In genomic region chr9:37618817-37619216, GRCh38 we compare ENCODE assay signal across 17 cellular contexts. TPM values are rescaled to one million over a fixed set of nuclear protein-coding genes. Genes with fewer than 3 reads are reported as not detected.
DNase-seq lines count a peak whose midpoint lies in the region; ATAC-seq and TF ChIP-seq lines count a peak whose summit lies in the region.
"Had no signal": no experiment of that assay in that cellular context is flagged by ENCODE, and none has a peak within 500 bp of the region (broad histone marks: within the 10 kb centered on the region; RNA-seq: fewer than 3 reads in every experiment).

No MANE protein-coding gene starts in this region.

- H3K4me1 ChIP-seq in adipocyte (ENCODE audit: control insufficient read depth, insufficient read depth, low read length) (peaks cover 47% of the 10 kb centered on the region), mucosa of descending colon (ENCODE audit: low read depth) (no peaks in the 10 kb centered on the region)

- TF ChIP-seq CTCF in HFFc6 (IDR thresholded peaks at IDR 0.05) = no peak
- no peak for TF ChIP-seq CTCF in glutamatergic neuron (IDR thresholded peaks at IDR 0.05; ENCODE audit: partially characterized antibody, unreplicated experiment)
- no peak for TF ChIP-seq CTCF in mucosa of descending colon (IDR thresholded peaks at IDR 0.05)

- H3K27me3 ChIP-seq in adipocyte (replicated peaks; ENCODE audit: control insufficient read depth, insufficient read depth, low read length) = no peaks in the 10 kb centered on the region

- intact Hi-C loops in mucosa of descending colon (cut with DNase I, micrococcal nuclease) = no loop called here

- no peak for ATAC-seq in mucosa of descending colon
- ATAC-seq: stimulated activated naive CD8-positive, alpha-beta T cell treated with anti-CD3 and anti-CD28 coated beads, Interleukin-15, amount 100 ng/mL, for 72 hours had no signal

- H3K4me1 Mint-ChIP-seq in HFFc6 (ENCODE audit: low read depth) = peaks cover 69% of the 10 kb centered on the region
- peaks cover 27% of the 10 kb centered on the region for H3K4me1 Mint-ChIP-seq in glutamatergic neuron (ENCODE audit: low read depth, unreplicated experiment)
- H3K4me1 Mint-ChIP-seq: activated naive CD4-positive, alpha-beta T cell treated with anti-CD3 and anti-CD28 coated beads, Interleukin-2, amount 50 U/mL, for 24 hours; stimulated activated naive CD8-positive, alpha-beta T cell treated with anti-CD3 and anti-CD28 coated beads, Interleukin-15, amount 100 ng/mL, for 72 hours had no signal

- DNase-seq in A172 (ENCODE audit: low spot score) (peak; percentile 85), HFFc6 (peak; percentile 90), adipocyte (ENCODE audit: low read depth) (peak; percentile 29), glutamatergic neuron (no peak), pons (ENCODE audit: low spot score) (no peak), activated gamma-delta T cell (lab: John Stamatoyannopoulos, UW) (no peak), mucosa of descending colon (no peak), SIG-M5 (lab: John Stamatoyannopoulos, UW) (no peak)
- DNase-seq: activated CD4-positive, alpha-beta T cell treated with anti-CD3 and anti-CD28 coated beads for 4 hours; caudate nucleus; NCI-H2107; NCI-H774; posterior cingulate gyrus; stimulated activated naive CD8-positive, alpha-beta T cell treated with anti-CD3 and anti-CD28 coated beads, Interleukin-15, amount 100 ng/mL, for 72 hours had no signal

- H3K9me3 Mint-ChIP-seq in HFFc6 (no peaks in the 10 kb centered on the region), glutamatergic neuron (ENCODE audit: unreplicated experiment) (peaks cover 4% of the 10 kb centered on the region)
- H3K9me3 Mint-ChIP-seq: activated naive CD4-positive, alpha-beta T cell treated with anti-CD3 and anti-CD28 coated beads, Interleukin-2, amount 50 U/mL, for 24 hours; stimulated activated naive CD8-positive, alpha-beta T cell treated with anti-CD3 and anti-CD28 coated beads, Interleukin-15, amount 100 ng/mL, for 72 hours had no signal

- H3K9me3 ChIP-seq in adipocyte (ENCODE audit: control insufficient read depth, low read length) = no peaks in the 10 kb centered on the region
- no peaks in the 10 kb centered on the region for H3K9me3 ChIP-seq in mucosa of descending colon

- H3K27me3 Mint-ChIP-seq in HFFc6 (ENCODE audit: insufficient read depth) = peaks cover 3% of the 10 kb centered on the region; the same call in 1 of the 2 replicates
- peaks cover 6% of the 10 kb centered on the region for H3K27me3 Mint-ChIP-seq in glutamatergic neuron (ENCODE audit: unreplicated experiment)
- H3K27me3 Mint-ChIP-seq: activated naive CD4-positive, alpha-beta T cell treated with anti-CD3 and anti-CD28 coated beads, Interleukin-2, amount 50 U/mL, for 24 hours had no signal

- H3K4me3 ChIP-seq in adipocyte (ENCODE audit: low read length) (no peak overlapping the region), mucosa of descending colon (no peak overlapping the region)

- H3K4me3 Mint-ChIP-seq in HFFc6 (peak overlapping the region; percentile 85), glutamatergic neuron (ENCODE audit: unreplicated experiment) (no peak overlapping the region)
- H3K4me3 Mint-ChIP-seq: activated naive CD4-positive, alpha-beta T cell treated with anti-CD3 and anti-CD28 coated beads, Interleukin-2, amount 50 U/mL, for 24 hours; stimulated activated naive CD8-positive, alpha-beta T cell treated with anti-CD3 and anti-CD28 coated beads, Interleukin-15, amount 100 ng/mL, for 72 hours had no signal

- H3K27ac Mint-ChIP-seq in HFFc6 (peak overlapping the region; percentile 96), glutamatergic neuron (ENCODE audit: unreplicated experiment) (peak overlapping the region; percentile 5)
- H3K27ac Mint-ChIP-seq: activated naive CD4-positive, alpha-beta T cell treated with anti-CD3 and anti-CD28 coated beads, Interleukin-2, amount 50 U/mL, for 24 hours; stimulated activated naive CD8-positive, alpha-beta T cell treated with anti-CD3 and anti-CD28 coated beads, Interleukin-15, amount 100 ng/mL, for 72 hours had no signal

- no peak overlapping the region for H3K9ac ChIP-seq in adipocyte (ENCODE audit: low read length)

- H3K36me3 Mint-ChIP-seq in HFFc6 (ENCODE audit: low read depth) (no peaks in the 10 kb centered on the region), glutamatergic neuron (ENCODE audit: unreplicated experiment) (no peaks in the 10 kb centered on the region)
- H3K36me3 Mint-ChIP-seq: activated naive CD4-positive, alpha-beta T cell treated with anti-CD3 and anti-CD28 coated beads, Interleukin-2, amount 50 U/mL, for 24 hours had no signal

- H3K36me3 ChIP-seq in adipocyte (ENCODE audit: control insufficient read depth, insufficient read depth, low read length, severe bottlenecking) (no peaks in the 10 kb centered on the region), mucosa of descending colon (ENCODE audit: low read depth) (no peaks in the 10 kb centered on the region)

RNA-seq across cellular contexts. Expression of gene TOMM5, which starts 26.4 kb away (rescaled TPM):
- 255 and 361 TPM in 2 replicates for total RNA-seq in A172 (2014; rRNA removed; shearing (Covaris generic))
- 100 to 1,000 TPM; 140 to 166 (median 148) TPM for total RNA-seq in HFFc6 (2021; fragmentation: NEBNext Ultra II Directional; extraction: Animal tissue kit (Norgen Biotek cat#: 25700))
- total RNA-seq in glutamatergic neuron (ENCODE audit: unreplicated experiment) (52.4 TPM), mucosa of descending colon (10 to 100 TPM; 45.6 to 72.9 (median 68.1) TPM)

RNA-seq across cellular contexts. Expression of gene FRMPD1, which starts 31.9 kb away (rescaled TPM):
- total RNA-seq in A172 (2014; rRNA removed; shearing (Covaris generic)) = 0.19 TPM in 1 of 2 replicates, not detected in the other
- not detected for total RNA-seq in HFFc6 (2021; fragmentation: NEBNext Ultra II Directional; extraction: Animal tissue kit (Norgen Biotek cat#: 25700))
- 38.1 TPM for total RNA-seq in glutamatergic neuron (ENCODE audit: unreplicated experiment)
- total RNA-seq in mucosa of descending colon = 1 to 10 TPM in 1 of 3 donors, under 1 TPM in 1, not detected in 1; 0.09 to 1.1 TPM
- total RNA-seq: mononuclear cell; T-helper 2 cell treated with Interferon-gamma antibody and Interleukin-4, amounts not matched to agents 100 ng/mL and 5 ng/mL, for 36 hours had no signal

RNA-seq across cellular contexts. Expression of gene FBXO10, which starts 42.6 kb away (rescaled TPM):
- total RNA-seq in A172 (2014; rRNA removed; shearing (Covaris generic)) = 3.9 and 6.3 TPM in 2 replicates
- total RNA-seq in HFFc6 (2021; fragmentation: NEBNext Ultra II Directional; extraction: Animal tissue kit (Norgen Biotek cat#: 25700)) = 1 to 10 TPM; 6.0 to 8.9 (median 7.0) TPM
- total RNA-seq in glutamatergic neuron (ENCODE audit: unreplicated experiment) (68.7 TPM), mucosa of descending colon (10 to 100 TPM in 1 of 3 donors, 1 to 10 TPM in 2; 3.4 to 15.9 (median 4.6) TPM)

Comparison
In these comparisons a context has a peak if more than half of its experiments do, and no peak if none do; other contexts are left out.
1. DNase-seq: peak in A172 (single experiment), HFFc6 (single experiment) and adipocyte (single experiment); none in glutamatergic neuron (single experiment), pons (single experiment), activated gamma-delta T cell (single experiment), mucosa of descending colon (0 of 3) and SIG-M5 (single experiment).
2. RNA of gene FRMPD1, which starts 31.9 kb away (total RNA-seq): 38.1 TPM in glutamatergic neuron (single experiment); 0.19 TPM in A172, 0.09 to 1.1 TPM in mucosa of descending colon and not detected in HFFc6; every median in the first group is over 10 times any median in the second.